1 cellular context compared by ENCODE assay signal in genomic region chr1:183841950-183842816, GRCh38.
TF ChIP-seq lines count a peak whose summit lies in the region.

No MANE protein-coding gene starts in this region.

TF ChIP-seq in GM23338, 12 proteins besides CTCF, POLR2A, EP300 and RAD21 (continued from another document):
- TF ChIP-seq ZNF462 (CRISPR knock-in tag; IDR thresholded peaks at IDR 0.05) (no peak), REST (IDR thresholded peaks at IDR 0.05; ENCODE audit: unreplicated experiment) (no peak), CREB1 (CRISPR knock-in tag; IDR thresholded peaks at IDR 0.05; ENCODE audit: low read depth) (no peak), ZNF331 (CRISPR knock-in tag; IDR thresholded peaks at IDR 0.05; ENCODE audit: low read depth) (no peak), JUNB (IDR thresholded peaks at IDR 0.05; ENCODE audit: unreplicated experiment) (no peak), ZNF114 (CRISPR knock-in tag; IDR thresholded peaks at IDR 0.05) (no peak), NANOG (IDR thresholded peaks at IDR 0.05; ENCODE audit: borderline replicate concordance) (no peak), STAT1 (IDR thresholded peaks at IDR 0.05; ENCODE audit: unreplicated experiment) (no peak), ETS1 (IDR thresholded peaks at IDR 0.05) (no peak)
